ENCODE assay signal across 18 cellular contexts in the genomic region with DNA sequence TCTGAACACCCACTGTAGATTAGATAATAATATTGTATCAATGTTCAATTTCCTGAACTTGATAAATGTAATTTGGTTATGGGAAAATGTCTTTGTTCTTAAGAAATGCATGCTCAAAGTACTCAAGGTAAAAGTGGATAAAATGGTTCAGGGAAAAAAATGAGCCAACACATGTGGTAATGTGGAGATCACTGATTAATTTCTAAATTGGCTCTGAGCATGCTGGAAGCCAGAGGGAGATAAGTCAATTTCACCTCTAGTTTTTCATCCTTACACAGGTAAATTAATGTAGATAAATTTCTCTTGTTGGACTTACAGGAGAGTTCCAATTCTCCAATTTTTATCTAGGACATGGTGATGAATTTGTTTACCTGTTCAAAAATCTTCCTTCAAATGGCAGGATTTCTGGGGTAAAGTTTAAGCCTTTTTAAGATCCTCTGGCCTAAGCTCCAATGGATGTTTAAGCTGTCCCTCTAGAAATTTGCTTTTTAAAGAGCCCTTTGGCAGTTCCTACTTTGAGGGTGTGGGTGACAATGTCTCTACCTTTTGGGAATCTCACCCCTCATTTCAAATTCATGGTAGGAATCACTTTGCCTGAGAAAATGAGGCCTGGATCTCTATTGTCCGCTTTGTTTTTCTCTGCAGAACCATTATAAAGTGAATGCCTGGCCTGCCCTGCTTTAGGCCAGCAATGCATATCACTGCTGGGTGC.
"Had no signal": no experiment of that assay in that cellular context is flagged by ENCODE, and none has a peak within 500 bp of the region (broad histone marks: within the 10 kb centered on the region; RNA-seq: fewer than 3 reads in every experiment).

No MANE protein-coding gene starts in this region.

- H3K27me3 Mint-ChIP-seq: activated CD4-positive, alpha-beta memory T cell treated with anti-CD3 and anti-CD28 coated beads, Interleukin-2, amount 10 ng/mL, durations not matched to agents 7 days and 5 days; activated CD8-positive, alpha-beta memory T cell treated with anti-CD3 and anti-CD28 coated beads, Interleukin-2, amount 10 ng/mL, durations not matched to agents 7 days and 5 days had no signal

- H3K4me3 ChIP-seq: body of pancreas, colonic mucosa, lung, thyroid gland had no signal

- H3K4me3 Mint-ChIP-seq: activated CD4-positive, alpha-beta memory T cell treated with anti-CD3 and anti-CD28 coated beads, Interleukin-2, amount 10 ng/mL, durations not matched to agents 7 days and 5 days; activated CD8-positive, alpha-beta memory T cell treated with anti-CD3 and anti-CD28 coated beads, Interleukin-2, amount 10 ng/mL, durations not matched to agents 7 days and 5 days; nephron progenitor cell had no signal

- H3K36me3 Mint-ChIP-seq: activated CD8-positive, alpha-beta memory T cell treated with anti-CD3 and anti-CD28 coated beads, Interleukin-2, amount 10 ng/mL, durations not matched to agents 7 days and 5 days had no signal

- H3K36me3 ChIP-seq: colonic mucosa, thyroid gland had no signal

- H3K9me3 Mint-ChIP-seq: activated CD4-positive, alpha-beta memory T cell treated with anti-CD3 and anti-CD28 coated beads, Interleukin-2, amount 10 ng/mL, durations not matched to agents 7 days and 5 days; activated T-helper 2 cell treated with anti-CD3 and anti-CD28 coated beads, Interferon-gamma antibody, Interleukin-2, Interleukin-4, amounts not matched to agents 10 μg/mL and 5 μg/mL and 100 μg/mL, durations not matched to agents 14 hours and 24 hours and 36 hours; nephron progenitor cell had no signal

- H3K9me3 ChIP-seq: body of pancreas, colonic mucosa, thyroid gland had no signal

- H3K4me1 ChIP-seq: body of pancreas, colonic mucosa had no signal

- H3K27me3 ChIP-seq: body of pancreas, colonic mucosa, thyroid gland had no signal

- H3K27ac ChIP-seq: body of pancreas, colonic mucosa, thyroid gland had no signal

- DNase-seq: activated CD4-positive, alpha-beta memory T cell treated with anti-CD3 and anti-CD28 coated beads, Interleukin-2, amount 10 ng/mL, durations not matched to agents 7 days and 5 days; activated CD4-positive, alpha-beta T cell treated with anti-CD3 and anti-CD28 coated beads for 48 hours; activated CD4-positive, CD25-positive, alpha-beta regulatory T cell; activated CD8-positive, alpha-beta memory T cell treated with anti-CD3 and anti-CD28 coated beads, Interleukin-2, amount 10 ng/mL, durations not matched to agents 7 days and 5 days; activated naive CD4-positive, alpha-beta T cell treated with Interleukin-2 at 50 U/mL for 16 hours; caudate nucleus; colonic mucosa; midbrain; nephron progenitor cell; occipital lobe; retina; stimulated activated CD8-positive, alpha-beta memory T cell treated with anti-CD3 and anti-CD28 coated beads, Interleukin-4, amount 100 ng/mL, for 48 hours; stimulated activated naive CD4-positive, alpha-beta T cell; T-helper 9 cell; thyroid gland had no signal

- H3K27ac Mint-ChIP-seq: activated CD4-positive, alpha-beta memory T cell treated with anti-CD3 and anti-CD28 coated beads, Interleukin-2, amount 10 ng/mL, durations not matched to agents 7 days and 5 days; activated CD8-positive, alpha-beta memory T cell treated with anti-CD3 and anti-CD28 coated beads, Interleukin-2, amount 10 ng/mL, durations not matched to agents 7 days and 5 days; activated T-helper 2 cell treated with anti-CD3 and anti-CD28 coated beads, Interferon-gamma antibody, Interleukin-2, Interleukin-4, amounts not matched to agents 10 μg/mL and 5 μg/mL and 100 μg/mL, durations not matched to agents 14 hours and 24 hours and 36 hours; nephron progenitor cell had no signal

- ATAC-seq: activated CD8-positive, alpha-beta memory T cell treated with anti-CD3 and anti-CD28 coated beads, Interleukin-2, amount 10 ng/mL, durations not matched to agents 7 days and 5 days; body of pancreas had no signal
